In the genomic region with DNA sequence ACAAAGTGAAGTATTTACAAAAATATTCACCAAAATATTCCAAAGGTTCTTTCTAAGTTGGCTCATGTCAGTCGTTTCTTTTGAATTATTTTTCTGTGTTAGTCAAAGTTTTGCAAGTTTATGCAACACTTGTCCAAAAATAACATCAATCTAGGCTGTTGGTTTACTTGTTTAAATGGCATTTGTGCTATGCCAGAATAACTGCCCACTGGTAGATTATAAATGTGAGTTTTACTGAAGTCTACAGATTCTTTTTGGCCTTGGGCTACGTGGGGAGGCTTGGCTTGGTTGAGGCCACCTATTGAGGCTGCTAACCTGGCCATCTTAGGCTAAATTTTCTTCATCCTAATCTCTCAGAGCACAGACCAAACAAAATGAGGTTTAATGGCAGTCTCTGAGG, we compare ENCODE assay signal across 15 cellular contexts.
"Had no signal": no experiment of that assay in that cellular context is flagged by ENCODE, and none has a peak within 500 bp of the region (broad histone marks: within the 10 kb centered on the region; RNA-seq: fewer than 3 reads in every experiment).

No MANE protein-coding gene starts in this region.

- H3K27me3 Mint-ChIP-seq: progenitor cell of endocrine pancreas; stimulated activated naive CD8-positive, alpha-beta T cell treated with anti-CD3 and anti-CD28 coated beads, Interleukin-15, Interleukin-2, amounts not matched to agents 100 ng/mL and 50 ng/mL, for 24 hours; T-cell had no signal

- DNase-seq: activated CD4-positive, alpha-beta T cell treated with anti-CD3 and anti-CD28 coated beads, Interleukin-2, amount 50 U/mL, for 1 hour; activated CD8-positive, alpha-beta memory T cell treated with anti-CD3 and anti-CD28 coated beads, Interleukin-2, amount 50 U/mL, for 4 hours; activated naive CD4-positive, alpha-beta T cell treated with anti-CD3 and anti-CD28 coated beads, Interleukin-2, amount 50 U/mL, for 16 hours; activated T-cell treated with anti-CD3 and anti-CD28 coated beads, Interleukin-2, amount 50 U/mL, for 4 hours; heart right ventricle; immature natural killer cell; left ventricle myocardium superior; occipital lobe; T-cell; T-helper 9 cell; transverse colon; uterus had no signal

- H3K4me1 Mint-ChIP-seq: immature natural killer cell, T-cell had no signal

- H3K36me3 Mint-ChIP-seq: T-cell had no signal

- H3K4me3 Mint-ChIP-seq: activated T-cell treated with anti-CD3 and anti-CD28 coated beads, Interleukin-2, amount 50 U/mL, for 4 hours; immature natural killer cell; stimulated activated naive CD8-positive, alpha-beta T cell treated with anti-CD3 and anti-CD28 coated beads, Interleukin-15, Interleukin-2, amounts not matched to agents 100 ng/mL and 50 ng/mL, for 24 hours; T-cell had no signal

- H3K27ac Mint-ChIP-seq: immature natural killer cell; progenitor cell of endocrine pancreas; stimulated activated naive CD8-positive, alpha-beta T cell treated with anti-CD3 and anti-CD28 coated beads, Interleukin-15, Interleukin-2, amounts not matched to agents 100 ng/mL and 50 ng/mL, for 24 hours; T-cell had no signal

- FAIRE-seq: colon had no signal
